12 cellular contexts compared by ENCODE assay signal in the genomic region with DNA sequence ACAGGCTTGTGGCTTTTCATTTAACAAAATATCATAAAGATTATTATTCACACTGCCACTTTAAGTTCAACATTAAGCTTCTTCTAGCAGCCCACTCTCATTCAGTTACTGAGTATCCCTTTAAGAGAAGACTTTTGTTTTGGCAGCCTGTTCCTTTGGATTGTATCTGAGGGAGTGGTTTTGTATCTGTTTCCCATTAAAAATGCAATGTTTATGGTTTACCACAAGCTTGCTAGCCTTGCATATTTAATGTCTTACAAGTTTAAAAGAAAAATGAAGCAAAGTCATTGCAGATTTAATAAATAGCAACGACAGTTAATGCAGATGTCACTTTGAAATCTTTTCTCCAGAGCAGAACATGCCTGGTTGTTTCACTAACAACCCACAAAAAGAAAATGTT. TPM values are rescaled to one million over a fixed set of nuclear protein-coding genes. Genes with fewer than 3 reads are reported as not detected.
A peak's percentile ranks its signal among the peaks of the same experiment; 100 is the strongest.
DNase-seq lines count a peak whose midpoint lies in the region; ATAC-seq and TF ChIP-seq lines count a peak whose summit lies in the region.
"Had no signal": no experiment of that assay in that cellular context is flagged by ENCODE, and none has a peak within 500 bp of the region (broad histone marks: within the 10 kb centered on the region; RNA-seq: fewer than 3 reads in every experiment).

No MANE protein-coding gene starts in this region.

- peak overlapping the region; percentile 96 for H3K4me2 ChIP-seq in GM23248 (ENCODE audit: unreplicated experiment)
- H3K4me2 ChIP-seq in hepatocyte: peak overlapping the region; percentile 69

- H3K9me3 ChIP-seq in GM23248 (ENCODE audit: low read depth): no peaks in the 10 kb centered on the region
- no peaks in the 10 kb centered on the region for H3K9me3 ChIP-seq in hepatocyte (ENCODE audit: low read depth)
- H3K9me3 ChIP-seq in stomach smooth muscle (ENCODE audit: control insufficient read depth in 2 of 2, low read length in 2 of 2): no peaks in the 10 kb centered on the region

- H3F3A ChIP-seq in GM23248 (ENCODE audit: insufficient read depth): peaks cover 64% of the 10 kb centered on the region

- H3K27ac ChIP-seq in GM23248: peak overlapping the region; percentile 63
- peak overlapping the region; percentile 8 for H3K27ac ChIP-seq in angular gyrus (ENCODE audit: low read depth, low read length)
- H3K27ac ChIP-seq in hepatocyte: peak overlapping the region; percentile 88
- no peak overlapping the region for H3K27ac ChIP-seq in stomach smooth muscle (ENCODE audit: low read length)

- no peaks in the 10 kb centered on the region for H3K9me2 ChIP-seq in GM23248 (ENCODE audit: insufficient read depth)
- H3K9me2 ChIP-seq in hepatocyte (replicated peaks; ENCODE audit: insufficient read depth): no peaks in the 10 kb centered on the region

- WGBS in GM23248 (ENCODE audit: low coverage in 1 of 2, low lambda C conversion rate in 2 of 2, missing lambda C conversion rate in 2 of 2), 2 experiments: 0 to 3% methylated on average over 1 of the region's 1 CpG
- WGBS in hepatocyte (ENCODE audit: low lambda C conversion rate, missing lambda C conversion rate): 44% methylated on average over 1 of the region's 1 CpG

- no peak for ATAC-seq in effector memory CD8-positive, alpha-beta T cell (replicated peaks)
- ATAC-seq in HG03139 (IDR thresholded peaks at IDR 0.05; ENCODE audit: unreplicated experiment): no peak
- ATAC-seq in natural killer cell treated with Interleukin-12 subunit alpha and Interleukin-12 subunit beta and Interleukin-15 and Interleukin-18, amount 100 ng/mL, for 72 hours: no peak
- ATAC-seq: stimulated activated naive CD8-positive, alpha-beta T cell treated with anti-CD3 and anti-CD28 coated beads, Interleukin-15, Interleukin-2, amounts not matched to agents 100 U/mL and 50 U/mL, for 24 hours had no signal

- no peak overlapping the region for H3K4me3 Mint-ChIP-seq in effector memory CD8-positive, alpha-beta T cell
- H3K4me3 Mint-ChIP-seq in natural killer cell treated with Interleukin-12 subunit alpha and Interleukin-12 subunit beta and Interleukin-15 and Interleukin-18, amount 100 ng/mL, for 72 hours: no peak overlapping the region

- H3K79me2 ChIP-seq in GM23248 (ENCODE audit: insufficient read depth) (peaks cover 58% of the 10 kb centered on the region), hepatocyte (peaks cover 33% of the 10 kb centered on the region)

- H3K27ac Mint-ChIP-seq in effector memory CD8-positive, alpha-beta T cell: no peak overlapping the region
- no peak overlapping the region for H3K27ac Mint-ChIP-seq in natural killer cell treated with Interleukin-12 subunit alpha and Interleukin-12 subunit beta and Interleukin-15 and Interleukin-18, amount 100 ng/mL, for 72 hours

- H4K20me1 ChIP-seq in GM23248 (ENCODE audit: insufficient read depth) (no peaks in the 10 kb centered on the region), hepatocyte (ENCODE audit: insufficient read depth, poor library complexity, severe bottlenecking) (no peaks in the 10 kb centered on the region)

- H3K4me1 ChIP-seq in GM23248 (ENCODE audit: insufficient read depth) (peaks cover 54% of the 10 kb centered on the region), hepatocyte (ENCODE audit: insufficient read depth) (peaks cover 5% of the 10 kb centered on the region), stomach smooth muscle (ENCODE audit: control insufficient read depth, insufficient read depth, low read length) (no peaks in the 10 kb centered on the region)

- peak overlapping the region; percentile 79 for H3K9ac ChIP-seq in GM23248
- H3K9ac ChIP-seq in stomach smooth muscle (ENCODE audit: low read length in 2 of 2): peak overlapping the region; percentile 13 to 63

- H3K27me3 ChIP-seq in GM23248 (replicated peaks; ENCODE audit: insufficient read depth): no peaks in the 10 kb centered on the region
- H3K27me3 ChIP-seq in hepatocyte: no peaks in the 10 kb centered on the region
- no peaks in the 10 kb centered on the region for H3K27me3 ChIP-seq in stomach smooth muscle (ENCODE audit: control insufficient read depth in 1 of 2, insufficient read depth in 2 of 2, low read length in 2 of 2)

- no peaks in the 10 kb centered on the region for H3K4me1 Mint-ChIP-seq in effector memory CD8-positive, alpha-beta T cell (ENCODE audit: low read depth in 2 of 2)
- H3K4me1 Mint-ChIP-seq in natural killer cell treated with Interleukin-12 subunit alpha and Interleukin-12 subunit beta and Interleukin-15 and Interleukin-18, amount 100 ng/mL, for 72 hours (ENCODE audit: low read depth in 2 of 2): no peaks in the 10 kb centered on the region

- no peaks in the 10 kb centered on the region for H3K9me3 Mint-ChIP-seq in effector memory CD8-positive, alpha-beta T cell
- no peaks in the 10 kb centered on the region for H3K9me3 Mint-ChIP-seq in natural killer cell treated with Interleukin-12 subunit alpha and Interleukin-12 subunit beta and Interleukin-15 and Interleukin-18, amount 100 ng/mL, for 72 hours

- no peak for TF ChIP-seq CTCF in hepatocyte (IDR thresholded peaks at IDR 0.05; ENCODE audit: poor library complexity)

- DNase-seq in GM23248: peak; percentile 91
- DNase-seq in hepatocyte (ENCODE audit: low spot score): peak; percentile 33
- DNase-seq in GM19238 (ENCODE audit: insufficient read length, low spot score): no peak
- DNase-seq in effector memory CD8-positive, alpha-beta T cell: no peak
- no peak for DNase-seq in natural killer cell treated with Interleukin-12 subunit alpha and Interleukin-12 subunit beta and Interleukin-15 and Interleukin-18, amount 100 ng/mL, for 72 hours (ENCODE audit: low spot score)
- DNase-seq: NCI-H2081 treated with DMSO at 0.1 percent for 48 hours; posterior cingulate gyrus; stimulated activated naive CD8-positive, alpha-beta T cell treated with anti-CD3 and anti-CD28 coated beads, Interleukin-15, Interleukin-2, amounts not matched to agents 100 U/mL and 50 U/mL, for 24 hours; T-helper 2 cell had no signal

- peak overlapping the region; percentile 81 for H3K4me3 ChIP-seq in GM23248
- H3K4me3 ChIP-seq in hepatocyte: peak overlapping the region; percentile 34
- H3K4me3 ChIP-seq in stomach smooth muscle (ENCODE audit: low read length in 2 of 2): peak overlapping the region; percentile 44 to 57

- H3K36me3 ChIP-seq in GM23248 (ENCODE audit: low read depth) (no peaks in the 10 kb centered on the region), hepatocyte (replicated peaks; ENCODE audit: insufficient read depth, low read depth) (no peaks in the 10 kb centered on the region), stomach smooth muscle (ENCODE audit: control insufficient read depth in 2 of 2, insufficient read depth in 2 of 2, low read length in 2 of 2) (no peaks in the 10 kb centered on the region)

- in situ Hi-C loops in GM23248 (cut with MboI): loop anchor here (10.0 kb wide), 1 partner anchor 144 kb away; no protein-coding TSS in a partner anchor

- H3K36me3 Mint-ChIP-seq in effector memory CD8-positive, alpha-beta T cell (ENCODE audit: insufficient read depth): no peaks in the 10 kb centered on the region
- no peaks in the 10 kb centered on the region for H3K36me3 Mint-ChIP-seq in natural killer cell treated with Interleukin-12 subunit alpha and Interleukin-12 subunit beta and Interleukin-15 and Interleukin-18, amount 100 ng/mL, for 72 hours

- H3K27me3 Mint-ChIP-seq in effector memory CD8-positive, alpha-beta T cell: no peaks in the 10 kb centered on the region
- no peaks in the 10 kb centered on the region for H3K27me3 Mint-ChIP-seq in natural killer cell treated with Interleukin-12 subunit alpha and Interleukin-12 subunit beta and Interleukin-15 and Interleukin-18, amount 100 ng/mL, for 72 hours

- peak overlapping the region; percentile 77 for H2AFZ ChIP-seq in GM23248
- no peak overlapping the region for H2AFZ ChIP-seq in hepatocyte

RNA-seq across cellular contexts. Expression of a gene that starts 2.0 kb away (rescaled TPM):
- total RNA-seq in GM23248 (2014; rRNA removed; shearing (Covaris generic)): 432 and 441 TPM in 2 replicates
- polyA plus RNA-seq in GM23248 (2016; fragmentation: Nextera tagmentation; extraction: Ambion mirVana) (483 and 504 TPM in 2 replicates), hepatocyte (2,382 and 2,576 TPM in 2 replicates)
- total RNA-seq in hepatocyte: 1,789 and 1,996 TPM in 2 replicates
- total RNA-seq in natural killer cell treated with Interleukin-12 subunit alpha and Interleukin-12 subunit beta and Interleukin-15 and Interleukin-18, amount 100 ng/mL, for 72 hours: not detected

Comparison
In these comparisons a context has a peak if more than half of its experiments do, and no peak if none do; other contexts are left out.
1. DNase-seq: peak in GM23248 (single experiment) and hepatocyte (single experiment); none in GM19238 (single experiment), effector memory CD8-positive, alpha-beta T cell (0 of 3) and natural killer cell treated with Interleukin-12 subunit alpha and Interleukin-12 subunit beta and Interleukin-15 and Interleukin-18, amount 100 ng/mL, for 72 hours (single experiment).
2. RNA of a gene that starts 2.0 kb away (total RNA-seq): 1,789 to 1,996 TPM in hepatocyte and 432 to 441 TPM in GM23248; not detected in natural killer cell treated with Interleukin-12 subunit alpha and Interleukin-12 subunit beta and Interleukin-15 and Interleukin-18, amount 100 ng/mL, for 72 hours; every median in the first group is over 100 times any median in the second.
3. Peak in every context shown above with its lines, with median percentiles within 50 percentile points of each other: H3K4me3 ChIP-seq.